Comparison of ENCODE assay signal across 19 cellular contexts in genomic region chr4:126458993-126459392, GRCh38.
DNase-seq lines count a peak whose midpoint lies in the region; ATAC-seq and TF ChIP-seq lines count a peak whose summit lies in the region.
"Had no signal": no experiment of that assay in that cellular context is flagged by ENCODE, and none has a peak within 500 bp of the region (broad histone marks: within the 10 kb centered on the region; RNA-seq: fewer than 3 reads in every experiment).

No MANE protein-coding gene starts in this region.

- H4K5ac ChIP-seq in IMR-90 (ENCODE audit: low read depth, low read length): no peak overlapping the region

- no peak overlapping the region; the same call in 2 of the 3 replicates for H2BK15ac ChIP-seq in IMR-90 (ENCODE audit: low read depth, low read length)

- no TSS peak for BruUV-seq in IMR-90 (replicated peaks; lab: Mats Ljungman, UMichigan)

- H2AFZ ChIP-seq in IMR-90 (replicated peaks; ENCODE audit: low read length, poor library complexity): no peak overlapping the region
- H2AFZ ChIP-seq in smooth muscle cell (ENCODE audit: low read depth): peak overlapping the region; percentile 76

- POLR2A ChIA-PET in IMR-90 (lab: Charles Lee; ENCODE audit: unreplicated experiment): interaction anchor here (0.6 kb wide), 1 partner anchor 10 kb away, joined by 4 read pairs; no protein-coding TSS in a partner anchor

- intact Hi-C loops in IMR-90 (cut with micrococcal nuclease): no loop called here

- peak overlapping the region; percentile 67 for H2BK5ac ChIP-seq in IMR-90 (ENCODE audit: low read depth, low read length, poor library complexity, severe bottlenecking)

- no peak overlapping the region for H3K9ac ChIP-seq in IMR-90 (ENCODE audit: low read depth, low read length)
- H3K9ac ChIP-seq in smooth muscle cell (ENCODE audit: low read depth): no peak overlapping the region

- no peaks in the 10 kb centered on the region for H3K9me1 ChIP-seq in IMR-90 (ENCODE audit: insufficient read depth, low read length)

- in situ Hi-C loops in IMR-90 (cut with MboI; ENCODE audit: low sequenced_read_pairs): no loop called here

- H4K91ac ChIP-seq in IMR-90 (ENCODE audit: insufficient read depth, low read depth, low read length): no peak overlapping the region

- H3K36me3 ChIP-seq in IMR-90 (ENCODE audit: control insufficient read depth, insufficient read depth, low read length) (no peaks in the 10 kb centered on the region), smooth muscle cell (ENCODE audit: low read depth) (no peaks in the 10 kb centered on the region)

- no peak for TF ChIP-seq POLR2A in IMR-90 (IDR thresholded peaks at IDR 0.05; ENCODE audit: low read depth, low read length)

- no peak overlapping the region for H3K18ac ChIP-seq in IMR-90 (ENCODE audit: low read depth, low read length)

- H4K8ac ChIP-seq in IMR-90 (ENCODE audit: low read depth in 2 of 2, low read length in 2 of 2): no peak overlapping the region

- DNase-seq in NCI-H2171 treated with DMSO at 0.1 percent for 48 hours (lab: John Stamatoyannopoulos, UW): peak; percentile 27
- no peak for DNase-seq in NCI-H2171 (lab: John Stamatoyannopoulos, UW)
- DNase-seq in IMR-90: peak; percentile 80
- peak; percentile 30 for DNase-seq in dedifferentiated amniotic fluid mesenchymal stem cell (ENCODE audit: extremely low spot score)
- no peak for DNase-seq in smooth muscle cell (lab: John Stamatoyannopoulos, UW; ENCODE audit: unreplicated experiment)
- DNase-seq: 8988T; Calu3; CD4-positive, alpha-beta T cell; DND-41; Kasumi-1; MV-4-11; NCI-H1417 treated with DMSO at 0.1 percent for 48 hours; NCI-H2081; NCI-H345; NCI-H774; SHP77 had no signal

- ATAC-seq in IMR-90 (ENCODE audit: low read depth): peak; percentile 92
- ATAC-seq in GM21526 (IDR thresholded peaks at IDR 0.05; ENCODE audit: low FRiP score, unreplicated experiment): no peak
- no peak for ATAC-seq in GM21529 (IDR thresholded peaks at IDR 0.05; ENCODE audit: unreplicated experiment)
- ATAC-seq in HG02759 (IDR thresholded peaks at IDR 0.05; ENCODE audit: unreplicated experiment): no peak

- H4K20me1 ChIP-seq in IMR-90 (ENCODE audit: insufficient read depth, low read length) (no peaks in the 10 kb centered on the region), smooth muscle cell (ENCODE audit: low read depth) (no peaks in the 10 kb centered on the region)

- H3K9me3 ChIP-seq in IMR-90 (ENCODE audit: control insufficient read depth, insufficient read depth, low read length) (no peaks in the 10 kb centered on the region), smooth muscle cell (replicated peaks; ENCODE audit: low read depth) (no peaks in the 10 kb centered on the region)

- no peaks in the 10 kb centered on the region for H3K27me3 ChIP-seq in IMR-90 (ENCODE audit: control insufficient read depth, insufficient read depth, low read length)
- H3K27me3 ChIP-seq in smooth muscle cell (ENCODE audit: low read depth): no peaks in the 10 kb centered on the region

- no peaks in the 10 kb centered on the region for H3K79me2 ChIP-seq in smooth muscle cell (ENCODE audit: low read depth)

- no peaks in the 10 kb centered on the region for H3K79me1 ChIP-seq in IMR-90 (ENCODE audit: low read depth in 1 of 2, low read length in 2 of 2)

- no peak overlapping the region for H3K4ac ChIP-seq in IMR-90 (ENCODE audit: low read depth, low read length)

- H3K4me1 ChIP-seq in IMR-90 (ENCODE audit: control insufficient read depth, insufficient read depth, low read length): peaks cover 2% of the 10 kb centered on the region; the same call in 1 of the 2 replicates
- H3K4me1 ChIP-seq in smooth muscle cell (ENCODE audit: low read depth): no peaks in the 10 kb centered on the region

- H3K56ac ChIP-seq in IMR-90 (ENCODE audit: extremely low read depth, insufficient read depth, low read length): no peak overlapping the region

- CTCF ChIA-PET in IMR-90 (lab: Yijun Ruan, JAX): interaction anchor here (0.6 kb wide), 2 partner anchors 49 to 74 kb away, joined by 3 read pairs; no protein-coding TSS in a partner anchor

- no peak overlapping the region for H3K23ac ChIP-seq in IMR-90 (ENCODE audit: low read depth, low read length)

- TF ChIP-seq RAD21 in IMR-90 (IDR thresholded peaks at IDR 0.05; ENCODE audit: low read length): no peak

- no peak overlapping the region for H3K27ac ChIP-seq in IMR-90 (ENCODE audit: insufficient read depth, low read length)
- H3K27ac ChIP-seq in smooth muscle cell (ENCODE audit: low read depth): no peak overlapping the region

- no peak overlapping the region for H3K4me2 ChIP-seq in IMR-90 (ENCODE audit: low read depth, low read length)
- H3K4me2 ChIP-seq in smooth muscle cell: peak overlapping the region; percentile 47

- no peaks in the 10 kb centered on the region for H3F3A ChIP-seq in smooth muscle cell (ENCODE audit: low read depth)

- H3K14ac ChIP-seq in IMR-90 (replicated peaks; ENCODE audit: low read depth, low read length): no peak overlapping the region

- H2BK20ac ChIP-seq in IMR-90 (ENCODE audit: low read depth, low read length): no peak overlapping the region

- TF ChIP-seq CTCF in IMR-90 (conservative IDR thresholded peaks at IDR 0.05; ENCODE audit: low read depth, low read length) (no peak), smooth muscle cell (IDR thresholded peaks at IDR 0.05; ENCODE audit: borderline replicate concordance, insufficient read depth, poor library complexity, severe bottlenecking) (no peak)

- no peak overlapping the region for H2AK9ac ChIP-seq in IMR-90 (replicated peaks; ENCODE audit: low read depth, low read length, poor library complexity)

- no peak overlapping the region for H2AK5ac ChIP-seq in IMR-90 (ENCODE audit: low read depth, low read length)

- WGBS in IMR-90 (ENCODE audit: extremely low coverage in 2 of 2, insufficient read length in 1 of 2), 2 experiments: no CpG with 5 or more reads among the region's 1 CpG
- 30% methylated on average over 1 of the region's 1 CpG for WGBS in smooth muscle cell (ENCODE audit: low lambda C conversion rate)

- dilution Hi-C loops in IMR-90 (cut with HindIII; ENCODE audit: low sequenced_read_pairs, unreplicated experiment): no loop called here

- H2BK120ac ChIP-seq in IMR-90 (ENCODE audit: low read depth, low read length): no peak overlapping the region; the same call in 1 of the 2 replicates

- no peak overlapping the region for H3K4me3 ChIP-seq in IMR-90 (ENCODE audit: insufficient read depth, low read depth, low read length)
- H3K4me3 ChIP-seq in smooth muscle cell: no peak overlapping the region

TF ChIP-seq in IMR-90, 13 proteins besides CTCF, POLR2A, EP300 and RAD21:
- TF ChIP-seq MXI1 (IDR thresholded peaks at IDR 0.05; ENCODE audit: borderline replicate concordance, low read depth, low read length) (no peak), CEBPB (IDR thresholded peaks at IDR 0.05; ENCODE audit: low read depth, low read length) (no peak), SMC3 (IDR thresholded peaks at IDR 0.05; ENCODE audit: low read depth, low read length) (no peak), RCOR1 (IDR thresholded peaks at IDR 0.05; ENCODE audit: insufficient replicate concordance, low read length) (no peak), CHD1 (IDR thresholded peaks at IDR 0.05; ENCODE audit: low read depth, low read length) (no peak), NFE2L2 (IDR thresholded peaks at IDR 0.05; ENCODE audit: low read depth, low read length) (no peak), USF2 (IDR thresholded peaks at IDR 0.05; ENCODE audit: low read depth, low read length) (no peak), MAFK (IDR thresholded peaks at IDR 0.05; ENCODE audit: low read depth, low read length) (no peak), BHLHE40 (IDR thresholded peaks at IDR 0.05; ENCODE audit: low read depth, low read length) (no peak), FOS (IDR thresholded peaks at IDR 0.05; ENCODE audit: low read depth, low read length) (no peak), RFX5 (IDR thresholded peaks at IDR 0.05; ENCODE audit: low read depth, low read length) (no peak), MAZ (IDR thresholded peaks at IDR 0.05; ENCODE audit: borderline replicate concordance, low read depth, low read length) (no peak)
- TF ChIP-seq, protein P1, sequence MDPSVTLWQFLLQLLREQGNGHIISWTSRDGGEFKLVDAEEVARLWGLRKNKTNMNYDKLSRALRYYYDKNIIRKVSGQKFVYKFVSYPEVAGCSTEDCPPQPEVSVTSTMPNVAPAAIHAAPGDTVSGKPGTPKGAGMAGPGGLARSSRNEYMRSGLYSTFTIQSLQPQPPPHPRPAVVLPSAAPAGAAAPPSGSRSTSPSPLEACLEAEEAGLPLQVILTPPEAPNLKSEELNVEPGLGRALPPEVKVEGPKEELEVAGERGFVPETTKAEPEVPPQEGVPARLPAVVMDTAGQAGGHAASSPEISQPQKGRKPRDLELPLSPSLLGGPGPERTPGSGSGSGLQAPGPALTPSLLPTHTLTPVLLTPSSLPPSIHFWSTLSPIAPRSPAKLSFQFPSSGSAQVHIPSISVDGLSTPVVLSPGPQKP (IDR thresholded peaks at IDR 0.05; ENCODE audit: borderline replicate concordance, low read depth, low read length): no peak

Comparison
In these comparisons a context has a peak if more than half of its experiments do, and no peak if none do; other contexts are left out.
1. DNase-seq: peak in NCI-H2171 treated with DMSO at 0.1 percent for 48 hours (single experiment), IMR-90 (single experiment) and dedifferentiated amniotic fluid mesenchymal stem cell (single experiment); none in NCI-H2171 (single experiment) and smooth muscle cell (single experiment).